ENCODE assay signal across 2 cellular contexts in genomic region chr10:21756707-21757600, GRCh38.
TF ChIP-seq lines count a peak whose summit lies in the region.

No MANE protein-coding gene starts in this region.

TF ChIP-seq in IMR-90, 13 proteins besides CTCF, POLR2A, EP300 and RAD21:
- TF ChIP-seq SMC3 (IDR thresholded peaks at IDR 0.05; ENCODE audit: low read depth, low read length) = no peak
- peak; percentile 57 for TF ChIP-seq MAFK (IDR thresholded peaks at IDR 0.05; ENCODE audit: low read depth, low read length)

TF ChIP-seq in HepG2, 621 proteins besides CTCF, POLR2A, EP300 and RAD21:
- no peak for TF ChIP-seq ZSCAN5A (CRISPR knock-in tag; IDR thresholded peaks at IDR 0.05; ENCODE audit: borderline replicate concordance)
- peak; percentile 28; the same call in 1 of the 2 replicates for TF ChIP-seq MAFF (IDR thresholded peaks at IDR 0.05; ENCODE audit: low read depth, low read length)
- TF ChIP-seq MAFK (conservative IDR thresholded peaks at IDR 0.05 in 1 of 2, IDR thresholded peaks at IDR 0.05 in 1 of 2; ENCODE audit: low read length in 2 of 2) = peak; percentile 11 to 63; a peak in 2 of 4 replicates
